19 cellular contexts compared by ENCODE assay signal in genomic region chr6:72080260-72080941, GRCh38.
"Had no signal": no experiment of that assay in that cellular context is flagged by ENCODE, and none has a peak within 500 bp of the region (broad histone marks: within the 10 kb centered on the region; RNA-seq: fewer than 3 reads in every experiment).

No MANE protein-coding gene starts in this region.

- H3K27me3 ChIP-seq: sigmoid colon, suprapubic skin had no signal

- ATAC-seq: left colon; mucosa of descending colon; natural killer cell treated with Interleukin-12 subunit alpha and Interleukin-12 subunit beta and Interleukin-15 and Interleukin-18, amount 100 ng/mL, for 72 hours; psoas muscle; stimulated activated naive B cell treated with anti-CD40 and anti-IgM and Interleukin-4, amounts not matched to agents 10 μg/mL and 1 μg/mL and 100 μg/mL, for 72 hours; T-helper 17 cell had no signal

- H3K4me3 ChIP-seq: adrenal gland, esophagus muscularis mucosa, mucosa of descending colon, psoas muscle, sigmoid colon, suprapubic skin had no signal

- H3K27ac ChIP-seq: adrenal gland, esophagus muscularis mucosa, psoas muscle, sigmoid colon, suprapubic skin had no signal

- DNase-seq: activated B cell treated with CpG ODN at 0.5 μM for 24 hours; activated CD4-positive, alpha-beta T cell treated with anti-CD3 and anti-CD28 coated beads, Interleukin-2, amount 10 ng/mL, durations not matched to agents 24 days and 14 days; activated naive CD4-positive, alpha-beta T cell treated with anti-CD3 and anti-CD28 coated beads, Interleukin-2, amount 50 U/mL, for 16 hours; activated T-cell treated with anti-CD3 and anti-CD28 coated beads for 4 hours; adrenal gland; central memory CD4-positive, alpha-beta T cell; foreskin melanocyte; head of caudate nucleus; left colon; mammary epithelial cell; mucosa of descending colon; psoas muscle; sigmoid colon; stimulated activated CD4-positive, alpha-beta T cell treated with anti-CD3 and anti-CD28 coated beads, Interleukin-2, amount 100 ng/mL, for 24 hours; stimulated activated naive B cell treated with anti-CD40 and anti-IgM and Interleukin-4, amounts not matched to agents 10 μg/mL and 1 μg/mL and 100 μg/mL, for 72 hours; T-helper 17 cell had no signal
